Comparison of ENCODE assay signal across 2 cellular contexts in the genomic region with DNA sequence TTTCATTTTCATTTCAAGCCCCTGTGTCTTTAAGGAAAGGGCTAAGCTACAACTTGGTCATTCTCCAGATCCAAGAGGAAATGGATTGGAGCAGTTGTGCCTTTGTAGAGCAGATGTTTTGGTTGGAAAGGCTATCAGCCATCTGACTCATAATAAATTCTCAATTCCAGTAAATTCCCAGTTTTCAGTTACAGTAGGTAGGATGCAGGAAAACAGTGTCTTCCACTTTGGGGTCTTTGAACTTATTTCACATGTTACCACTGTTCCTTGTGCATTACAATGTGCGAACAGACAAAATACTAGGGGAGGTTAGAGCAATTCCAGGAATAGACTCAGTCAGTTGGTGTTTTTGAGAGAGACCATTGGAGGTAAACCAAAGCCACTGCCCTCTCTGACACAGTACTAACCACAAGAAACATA.
A peak's percentile ranks its signal among the peaks of the same experiment; 100 is the strongest.
TF ChIP-seq lines count a peak whose summit lies in the region.

No MANE protein-coding gene starts in this region.

TF ChIP-seq in liver, 16 proteins besides CTCF, POLR2A, EP300 and RAD21 (continued from another document):
- TF ChIP-seq, protein P1, sequence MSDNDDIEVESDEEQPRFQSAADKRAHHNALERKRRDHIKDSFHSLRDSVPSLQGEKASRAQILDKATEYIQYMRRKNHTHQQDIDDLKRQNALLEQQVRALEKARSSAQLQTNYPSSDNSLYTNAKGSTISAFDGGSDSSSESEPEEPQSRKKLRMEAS (IDR thresholded peaks at IDR 0.05), result no peak
- no peak for TF ChIP-seq HNF4G (IDR thresholded peaks at IDR 0.05)
- TF ChIP-seq SP1 (IDR thresholded peaks at IDR 0.05), result no peak
- TF ChIP-seq, protein P2, sequence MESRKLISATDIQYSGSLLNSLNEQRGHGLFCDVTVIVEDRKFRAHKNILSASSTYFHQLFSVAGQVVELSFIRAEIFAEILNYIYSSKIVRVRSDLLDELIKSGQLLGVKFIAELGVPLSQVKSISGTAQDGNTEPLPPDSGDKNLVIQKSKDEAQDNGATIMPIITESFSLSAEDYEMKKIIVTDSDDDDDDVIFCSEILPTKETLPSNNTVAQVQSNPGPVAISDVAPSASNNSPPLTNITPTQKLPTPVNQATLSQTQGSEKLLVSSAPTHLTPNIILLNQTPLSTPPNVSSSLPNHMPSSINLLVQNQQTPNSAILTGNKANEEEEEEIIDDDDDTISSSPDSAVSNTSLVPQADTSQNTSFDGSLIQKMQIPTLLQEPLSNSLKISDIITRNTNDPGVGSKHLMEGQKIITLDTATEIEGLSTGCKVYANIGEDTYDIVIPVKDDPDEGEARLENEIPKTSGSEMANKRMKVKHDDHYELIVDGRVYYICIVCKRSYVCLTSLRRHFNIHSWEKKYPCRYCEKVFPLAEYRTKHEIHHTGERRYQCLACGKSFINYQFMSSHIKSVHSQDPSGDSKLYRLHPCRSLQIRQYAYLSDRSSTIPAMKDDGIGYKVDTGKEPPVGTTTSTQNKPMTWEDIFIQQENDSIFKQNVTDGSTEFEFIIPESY (IDR thresholded peaks at IDR 0.05), result no peak
- TF ChIP-seq NR2F2 (IDR thresholded peaks at IDR 0.05), result peak; percentile 67
- no peak for TF ChIP-seq FOXA1 (IDR thresholded peaks at IDR 0.05)
- no peak for TF ChIP-seq EGR1 (IDR thresholded peaks at IDR 0.05; ENCODE audit: low read depth in 2 of 2)
- TF ChIP-seq YY1 (IDR thresholded peaks at IDR 0.05), result no peak
- TF ChIP-seq, protein P3, sequence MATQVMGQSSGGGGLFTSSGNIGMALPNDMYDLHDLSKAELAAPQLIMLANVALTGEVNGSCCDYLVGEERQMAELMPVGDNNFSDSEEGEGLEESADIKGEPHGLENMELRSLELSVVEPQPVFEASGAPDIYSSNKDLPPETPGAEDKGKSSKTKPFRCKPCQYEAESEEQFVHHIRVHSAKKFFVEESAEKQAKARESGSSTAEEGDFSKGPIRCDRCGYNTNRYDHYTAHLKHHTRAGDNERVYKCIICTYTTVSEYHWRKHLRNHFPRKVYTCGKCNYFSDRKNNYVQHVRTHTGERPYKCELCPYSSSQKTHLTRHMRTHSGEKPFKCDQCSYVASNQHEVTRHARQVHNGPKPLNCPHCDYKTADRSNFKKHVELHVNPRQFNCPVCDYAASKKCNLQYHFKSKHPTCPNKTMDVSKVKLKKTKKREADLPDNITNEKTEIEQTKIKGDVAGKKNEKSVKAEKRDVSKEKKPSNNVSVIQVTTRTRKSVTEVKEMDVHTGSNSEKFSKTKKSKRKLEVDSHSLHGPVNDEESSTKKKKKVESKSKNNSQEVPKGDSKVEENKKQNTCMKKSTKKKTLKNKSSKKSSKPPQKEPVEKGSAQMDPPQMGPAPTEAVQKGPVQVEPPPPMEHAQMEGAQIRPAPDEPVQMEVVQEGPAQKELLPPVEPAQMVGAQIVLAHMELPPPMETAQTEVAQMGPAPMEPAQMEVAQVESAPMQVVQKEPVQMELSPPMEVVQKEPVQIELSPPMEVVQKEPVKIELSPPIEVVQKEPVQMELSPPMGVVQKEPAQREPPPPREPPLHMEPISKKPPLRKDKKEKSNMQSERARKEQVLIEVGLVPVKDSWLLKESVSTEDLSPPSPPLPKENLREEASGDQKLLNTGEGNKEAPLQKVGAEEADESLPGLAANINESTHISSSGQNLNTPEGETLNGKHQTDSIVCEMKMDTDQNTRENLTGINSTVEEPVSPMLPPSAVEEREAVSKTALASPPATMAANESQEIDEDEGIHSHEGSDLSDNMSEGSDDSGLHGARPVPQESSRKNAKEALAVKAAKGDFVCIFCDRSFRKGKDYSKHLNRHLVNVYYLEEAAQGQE (IDR thresholded peaks at IDR 0.05), result no peak

TF ChIP-seq in HepG2, 621 proteins besides CTCF, POLR2A, EP300 and RAD21 (continued from another document):
- TF ChIP-seq, protein P4, sequence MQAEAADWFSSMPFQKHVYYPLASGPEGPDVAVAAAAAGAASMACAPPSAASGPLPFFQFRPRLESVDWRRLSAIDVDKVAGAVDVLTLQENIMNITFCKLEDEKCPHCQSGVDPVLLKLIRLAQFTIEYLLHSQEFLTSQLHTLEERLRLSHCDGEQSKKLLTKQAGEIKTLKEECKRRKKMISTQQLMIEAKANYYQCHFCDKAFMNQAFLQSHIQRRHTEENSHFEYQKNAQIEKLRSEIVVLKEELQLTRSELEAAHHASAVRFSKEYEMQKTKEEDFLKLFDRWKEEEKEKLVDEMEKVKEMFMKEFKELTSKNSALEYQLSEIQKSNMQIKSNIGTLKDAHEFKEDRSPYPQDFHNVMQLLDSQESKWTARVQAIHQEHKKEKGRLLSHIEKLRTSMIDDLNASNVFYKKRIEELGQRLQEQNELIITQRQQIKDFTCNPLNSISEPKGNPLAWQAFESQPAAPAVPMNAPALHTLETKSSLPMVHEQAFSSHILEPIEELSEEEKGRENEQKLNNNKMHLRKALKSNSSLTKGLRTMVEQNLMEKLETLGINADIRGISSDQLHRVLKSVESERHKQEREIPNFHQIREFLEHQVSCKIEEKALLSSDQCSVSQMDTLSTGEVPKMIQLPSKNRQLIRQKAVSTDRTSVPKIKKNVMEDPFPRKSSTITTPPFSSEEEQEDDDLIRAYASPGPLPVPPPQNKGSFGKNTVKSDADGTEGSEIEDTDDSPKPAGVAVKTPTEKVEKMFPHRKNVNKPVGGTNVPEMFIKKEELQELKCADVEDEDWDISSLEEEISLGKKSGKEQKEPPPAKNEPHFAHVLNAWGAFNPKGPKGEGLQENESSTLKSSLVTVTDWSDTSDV (CRISPR knock-in tag; IDR thresholded peaks at IDR 0.05), result no peak
- TF ChIP-seq ZNF792 (CRISPR knock-in tag; IDR thresholded peaks at IDR 0.05) (no peak), RFX3 (CRISPR knock-in tag; IDR thresholded peaks at IDR 0.05) (no peak), SMYD3 (CRISPR knock-in tag; IDR thresholded peaks at IDR 0.05) (no peak), ETV5 (CRISPR knock-in tag; IDR thresholded peaks at IDR 0.05; ENCODE audit: borderline replicate concordance) (no peak), PITX1 (CRISPR knock-in tag; IDR thresholded peaks at IDR 0.05) (no peak), ZNF207 (IDR thresholded peaks at IDR 0.05; ENCODE audit: borderline replicate concordance) (no peak), CBFB (CRISPR knock-in tag; IDR thresholded peaks at IDR 0.05) (no peak), MEIS1 (CRISPR knock-in tag; IDR thresholded peaks at IDR 0.05; ENCODE audit: borderline replicate concordance) (no peak), ZNF235 (CRISPR knock-in tag; IDR thresholded peaks at IDR 0.05; ENCODE audit: borderline replicate concordance) (no peak), ZNF468 (CRISPR knock-in tag; IDR thresholded peaks at IDR 0.05) (no peak), ZBTB21 (CRISPR knock-in tag; IDR thresholded peaks at IDR 0.05) (no peak), EZH2 (conservative IDR thresholded peaks at IDR 0.05; ENCODE audit: low read depth, low read length) (no peak), MBNL3 (CRISPR knock-in tag; conservative IDR thresholded peaks at IDR 0.05) (no peak), POLR2AphosphoS5 (IDR thresholded peaks at IDR 0.05; ENCODE audit: low read depth, low read length) (no peak), FLYWCH1 (CRISPR knock-in tag; IDR thresholded peaks at IDR 0.05) (no peak), CREM (IDR thresholded peaks at IDR 0.05) (no peak), CREM (CRISPR knock-in tag; IDR thresholded peaks at IDR 0.05) (no peak)
- TF ChIP-seq, protein P5, sequence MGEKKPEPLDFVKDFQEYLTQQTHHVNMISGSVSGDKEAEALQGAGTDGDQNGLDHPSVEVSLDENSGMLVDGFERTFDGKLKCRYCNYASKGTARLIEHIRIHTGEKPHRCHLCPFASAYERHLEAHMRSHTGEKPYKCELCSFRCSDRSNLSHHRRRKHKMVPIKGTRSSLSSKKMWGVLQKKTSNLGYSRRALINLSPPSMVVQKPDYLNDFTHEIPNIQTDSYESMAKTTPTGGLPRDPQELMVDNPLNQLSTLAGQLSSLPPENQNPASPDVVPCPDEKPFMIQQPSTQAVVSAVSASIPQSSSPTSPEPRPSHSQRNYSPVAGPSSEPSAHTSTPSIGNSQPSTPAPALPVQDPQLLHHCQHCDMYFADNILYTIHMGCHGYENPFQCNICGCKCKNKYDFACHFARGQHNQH (CRISPR knock-in tag; IDR thresholded peaks at IDR 0.05), result no peak
- TF ChIP-seq, protein P6, sequence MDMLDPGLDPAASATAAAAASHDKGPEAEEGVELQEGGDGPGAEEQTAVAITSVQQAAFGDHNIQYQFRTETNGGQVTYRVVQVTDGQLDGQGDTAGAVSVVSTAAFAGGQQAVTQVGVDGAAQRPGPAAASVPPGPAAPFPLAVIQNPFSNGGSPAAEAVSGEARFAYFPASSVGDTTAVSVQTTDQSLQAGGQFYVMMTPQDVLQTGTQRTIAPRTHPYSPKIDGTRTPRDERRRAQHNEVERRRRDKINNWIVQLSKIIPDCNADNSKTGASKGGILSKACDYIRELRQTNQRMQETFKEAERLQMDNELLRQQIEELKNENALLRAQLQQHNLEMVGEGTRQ (IDR thresholded peaks at IDR 0.05; ENCODE audit: low read depth, low read length), result no peak
- TF ChIP-seq, protein P6 (CRISPR knock-in tag; IDR thresholded peaks at IDR 0.05; ENCODE audit: borderline replicate concordance), result no peak
